ENCODE assay signal across 8 cellular contexts in genomic region chr6:37141291-37142046, GRCh38. TPM values are rescaled to one million over a fixed set of nuclear protein-coding genes. Genes with fewer than 3 reads are reported as not detected.
DNase-seq lines count a peak whose midpoint lies in the region; ATAC-seq and TF ChIP-seq lines count a peak whose summit lies in the region.

No MANE protein-coding gene starts in this region.

- H3K4me3 ChIP-seq in A673 (ENCODE audit: low read depth, low read length, poor library complexity, severe bottlenecking) = no peak overlapping the region
- no peak overlapping the region for H3K4me3 ChIP-seq in HAP-1

- POLR2A ChIA-PET in A673 (lab: Charles Lee; ENCODE audit: low non-redundant PET) = interaction anchor here (0.7 kb wide), 1 partner anchor 15 kb away, joined by 21 read pairs; no protein-coding TSS in a partner anchor
- POLR2A ChIA-PET in activated CD4-positive, alpha-beta memory T cell treated with anti-CD3 and anti-CD28 coated beads, Interleukin-2, amount 10 ng/mL, durations not matched to agents 7 days and 5 days (lab: Charles Lee) = interaction anchor here (0.8 to 2.7 kb wide), 6 partner anchors 10 to 116 kb away, joined by 3 to 18 read pairs (median 4); partner anchors contain the start of genes PIM1, TBC1D22B and TMEM217

- peaks cover 39% of the 10 kb centered on the region for H3K4me1 ChIP-seq in A673 (ENCODE audit: insufficient read depth, low read length, poor library complexity, severe bottlenecking)
- H3K4me1 ChIP-seq in HAP-1 = peaks cover 66% of the 10 kb centered on the region

- ATAC-seq in GM18511 (IDR thresholded peaks at IDR 0.05; ENCODE audit: unreplicated experiment) (no peak), HG03159 (IDR thresholded peaks at IDR 0.05; ENCODE audit: unreplicated experiment) (no peak)

- CTCF ChIA-PET in A673 (lab: Charles Lee) = interaction anchor here (0.5 kb wide), 1 partner anchor 424 kb away, joined by 3 read pairs; no protein-coding TSS in a partner anchor
- CTCF ChIA-PET in activated CD4-positive, alpha-beta memory T cell treated with anti-CD3 and anti-CD28 coated beads, Interleukin-2, amount 10 ng/mL, durations not matched to agents 7 days and 5 days (lab: Charles Lee) = interaction anchor here (0.6 to 1.5 kb wide), 5 partner anchors 10 to 237 kb away, joined by 3 to 6 read pairs (median 4); no protein-coding TSS in a partner anchor

- no peaks in the 10 kb centered on the region for H3K27me3 ChIP-seq in A673 (replicated peaks; ENCODE audit: insufficient read depth, low read depth, low read length, poor library complexity)
- H3K27me3 ChIP-seq in HAP-1 (ENCODE audit: low read depth) = no peaks in the 10 kb centered on the region

- no peaks in the 10 kb centered on the region for H3K36me3 ChIP-seq in A673 (ENCODE audit: insufficient read depth, low read length, poor library complexity, severe bottlenecking)
- no peaks in the 10 kb centered on the region for H3K36me3 ChIP-seq in HAP-1 (replicated peaks)

- BruUV-seq in A673 (replicated peaks; lab: Mats Ljungman, UMichigan) = no TSS peak

- H3K36me3 Mint-ChIP-seq in activated CD4-positive, alpha-beta memory T cell treated with anti-CD3 and anti-CD28 coated beads, Interleukin-2, amount 10 ng/mL, durations not matched to agents 7 days and 5 days (ENCODE audit: low read depth) = no peaks in the 10 kb centered on the region

- H3K9me3 ChIP-seq in A673 (ENCODE audit: low read depth, low read length, poor library complexity, severe bottlenecking) = no peaks in the 10 kb centered on the region
- no peaks in the 10 kb centered on the region for H3K9me3 ChIP-seq in HAP-1

- H3K4me1 Mint-ChIP-seq in activated CD4-positive, alpha-beta memory T cell treated with anti-CD3 and anti-CD28 coated beads, Interleukin-2, amount 10 ng/mL, durations not matched to agents 7 days and 5 days = peaks cover 43% of the 10 kb centered on the region

- no peak for TF ChIP-seq CTCF in A673 (conservative IDR thresholded peaks at IDR 0.05; ENCODE audit: low read depth, low read length)

- intact Hi-C loops in A673 (cut with micrococcal nuclease; ENCODE audit: unreplicated experiment) = no loop called here

- peak overlapping the region; percentile 63 for H3K27ac ChIP-seq in A673 (ENCODE audit: low read depth, low read length, poor library complexity, severe bottlenecking)

- no peaks in the 10 kb centered on the region for H3K9me3 Mint-ChIP-seq in activated CD4-positive, alpha-beta memory T cell treated with anti-CD3 and anti-CD28 coated beads, Interleukin-2, amount 10 ng/mL, durations not matched to agents 7 days and 5 days

- H3K27me3 Mint-ChIP-seq in activated CD4-positive, alpha-beta memory T cell treated with anti-CD3 and anti-CD28 coated beads, Interleukin-2, amount 10 ng/mL, durations not matched to agents 7 days and 5 days = no peaks in the 10 kb centered on the region

- no peak overlapping the region for H3K4me3 Mint-ChIP-seq in activated CD4-positive, alpha-beta memory T cell treated with anti-CD3 and anti-CD28 coated beads, Interleukin-2, amount 10 ng/mL, durations not matched to agents 7 days and 5 days

- DNase-seq in A673 (ENCODE audit: low spot score) (peak; percentile 33), HAP-1 (ENCODE audit: low spot score in 2 of 2) (peak; percentile 79 to 98), inferior parietal cortex (ENCODE audit: extremely low spot score) (peak; percentile 13), NCI-H526 (lab: John Stamatoyannopoulos, UW) (no peak)
- DNase-seq in activated CD4-positive, alpha-beta memory T cell treated with anti-CD3 and anti-CD28 coated beads, Interleukin-2, amount 10 ng/mL, durations not matched to agents 7 days and 5 days = no peak
- no peak for DNase-seq in central memory CD4-positive, alpha-beta T cell

- in situ Hi-C loops in HAP-1 (cut with MboI; ENCODE audit: low sequenced_read_pairs) = no loop called here

- H3K27ac Mint-ChIP-seq in activated CD4-positive, alpha-beta memory T cell treated with anti-CD3 and anti-CD28 coated beads, Interleukin-2, amount 10 ng/mL, durations not matched to agents 7 days and 5 days = peak overlapping the region; percentile 16

RNA-seq across cellular contexts. Expression of gene PIM1, which starts 28.5 kb away (rescaled TPM):
- total RNA-seq in A673 (2021) = 8.9 and 10.6 TPM in 2 replicates
- total RNA-seq in activated CD4-positive, alpha-beta memory T cell treated with anti-CD3 and anti-CD28 coated beads, Interleukin-2, amount 10 ng/mL, durations not matched to agents 7 days and 5 days = 100 to 1,000 TPM; 497 to 505 TPM

Comparison
In these comparisons a context has a peak if more than half of its experiments do, and no peak if none do; other contexts are left out.
1. DNase-seq: peak in A673 (single experiment), HAP-1 (2 of 2) and inferior parietal cortex (single experiment); none in activated CD4-positive, alpha-beta memory T cell treated with anti-CD3 and anti-CD28 coated beads, Interleukin-2, amount 10 ng/mL, durations not matched to agents 7 days and 5 days (single experiment), central memory CD4-positive, alpha-beta T cell (single experiment) and NCI-H526 (0 of 2).
2. RNA of gene PIM1, which starts 28.5 kb away (total RNA-seq): 497 to 505 TPM in activated CD4-positive, alpha-beta memory T cell treated with anti-CD3 and anti-CD28 coated beads, Interleukin-2, amount 10 ng/mL, durations not matched to agents 7 days and 5 days; 8.9 to 10.6 TPM in A673; every median in the first group is over 10 times any median in the second.